In genomic region chr3:58568572-58569286, GRCh38 we compare ENCODE assay signal across 8 cellular contexts. TPM values are rescaled to one million over a fixed set of nuclear protein-coding genes. Genes with fewer than 3 reads are reported as not detected.
A peak's percentile ranks its signal among the peaks of the same experiment; 100 is the strongest.
DNase-seq lines count a peak whose midpoint lies in the region; ATAC-seq and TF ChIP-seq lines count a peak whose summit lies in the region.

No MANE protein-coding gene starts in this region.

- no peak overlapping the region for H2BK5ac ChIP-seq in mesenchymal stem cell (ENCODE audit: low read depth, low read length, poor library complexity, severe bottlenecking)

- H3K23ac ChIP-seq in mesenchymal stem cell (ENCODE audit: low read length in 2 of 2): no peak overlapping the region

- no peaks in the 10 kb centered on the region for H3K9me3 ChIP-seq in CD4-positive, alpha-beta T cell (ENCODE audit: control insufficient read depth, low read length)
- no peaks in the 10 kb centered on the region for H3K9me3 ChIP-seq in effector memory CD4-positive, alpha-beta T cell (ENCODE audit: control insufficient read depth, low read length)
- no peaks in the 10 kb centered on the region for H3K9me3 ChIP-seq in mesenchymal stem cell (ENCODE audit: control insufficient read depth, low read length)

- TF ChIP-seq CTCF in CD4-positive, alpha-beta T cell (IDR thresholded peaks at IDR 0.05): peak; percentile 97

- H3K14ac ChIP-seq in mesenchymal stem cell (ENCODE audit: low read length in 2 of 2): no peak overlapping the region

- peak; percentile 54 for ATAC-seq in CD4-positive, alpha-beta T cell (ENCODE audit: poor library complexity)
- peak; percentile 65 for ATAC-seq in activated CD8-positive, alpha-beta T cell treated with anti-CD3 and anti-CD28 coated beads, Interleukin-2, amount 10 ng/mL, durations not matched to agents 7 days and 5 days
- no peak for ATAC-seq in GM21447 (IDR thresholded peaks at IDR 0.05; ENCODE audit: unreplicated experiment)

- no peaks in the 10 kb centered on the region for H3K79me1 ChIP-seq in mesenchymal stem cell (replicated peaks; ENCODE audit: low read length, poor library complexity, severe bottlenecking)

- no peak overlapping the region for H2BK120ac ChIP-seq in mesenchymal stem cell (ENCODE audit: low read depth, low read length)

- WGBS in mesenchymal stem cell: 39% methylated on average over 16 of the region's 17 CpGs

- CTCF ChIA-PET in CD4-positive, alpha-beta T cell (lab: Charles Lee): interaction anchor here (1.4 to 2.2 kb wide), 3 partner anchors 12 to 62 kb away, joined by 5 to 7 read pairs (median 7); no protein-coding TSS in a partner anchor
- CTCF ChIA-PET in activated CD8-positive, alpha-beta T cell treated with anti-CD3 and anti-CD28 coated beads, Interleukin-2, amount 10 ng/mL, durations not matched to agents 7 days and 5 days (lab: Charles Lee): interaction anchor here (0.6 to 5.7 kb wide), 12 partner anchors 12 to 261 kb away, joined by 3 to 60 read pairs (median 3); no protein-coding TSS in a partner anchor

- no peaks in the 10 kb centered on the region for H3K36me3 Mint-ChIP-seq in CD4-positive, alpha-beta T cell (ENCODE audit: low read depth)
- H3K36me3 Mint-ChIP-seq in activated CD8-positive, alpha-beta T cell treated with anti-CD3 and anti-CD28 coated beads, Interleukin-2, amount 10 ng/mL, durations not matched to agents 7 days and 5 days (ENCODE audit: low read depth): no peaks in the 10 kb centered on the region

- H3K36me3 ChIP-seq in effector memory CD4-positive, alpha-beta T cell (ENCODE audit: control insufficient read depth, insufficient read depth, low read length): no peaks in the 10 kb centered on the region
- no peaks in the 10 kb centered on the region for H3K36me3 ChIP-seq in mesenchymal stem cell (ENCODE audit: control insufficient read depth in 1 of 2, insufficient read depth in 2 of 2, low read depth in 1 of 2, low read length in 2 of 2)

- no peak overlapping the region for H3K4me3 Mint-ChIP-seq in CD4-positive, alpha-beta T cell
- H3K4me3 Mint-ChIP-seq in activated CD8-positive, alpha-beta T cell treated with anti-CD3 and anti-CD28 coated beads, Interleukin-2, amount 10 ng/mL, durations not matched to agents 7 days and 5 days: no peak overlapping the region

- no peak overlapping the region for H3K4ac ChIP-seq in mesenchymal stem cell (ENCODE audit: low read depth in 1 of 2, low read length in 2 of 2)

- peak; percentile 39 to 78 (median 63) for DNase-seq in CD4-positive, alpha-beta T cell
- DNase-seq in H4 (ENCODE audit: low spot score) (peak; percentile 30), NCI-H69 (lab: John Stamatoyannopoulos, UW) (peak; percentile 53), mesenchymal stem cell (peak; percentile 62)
- peak; percentile 79 for DNase-seq in activated CD8-positive, alpha-beta T cell treated with anti-CD3 and anti-CD28 coated beads, Interleukin-2, amount 10 ng/mL, durations not matched to agents 7 days and 5 days
- peak; percentile 23 to 53 (median 23) for DNase-seq in effector memory CD4-positive, alpha-beta T cell
- peak; percentile 36 to 47 for DNase-seq in stimulated activated CD8-positive, alpha-beta memory T cell treated with anti-CD3 and anti-CD28 coated beads, Interleukin-15, amount 100 ng/mL, for 48 hours (ENCODE audit: low read depth in 2 of 2)

- H4K91ac ChIP-seq in mesenchymal stem cell (ENCODE audit: low read length): no peak overlapping the region

- H4K8ac ChIP-seq in mesenchymal stem cell (ENCODE audit: low read length): no peak overlapping the region

- POLR2A ChIA-PET in CD4-positive, alpha-beta T cell (lab: Charles Lee): no interaction called here
- POLR2A ChIA-PET in activated CD8-positive, alpha-beta T cell treated with anti-CD3 and anti-CD28 coated beads, Interleukin-2, amount 10 ng/mL, durations not matched to agents 7 days and 5 days (lab: Charles Lee): no interaction called here

- intact Hi-C loops in CD4-positive, alpha-beta T cell (cut with DNase I, micrococcal nuclease): loop anchor here in 1 of 2 experiments (5.0 kb wide), 1 partner anchor 484 kb away; the partner anchor contains the start of gene CFAP20DC

- no peak overlapping the region for H2BK12ac ChIP-seq in mesenchymal stem cell (ENCODE audit: low read length in 2 of 2)

- peak overlapping the region; percentile 12 for H3K9ac ChIP-seq in mesenchymal stem cell (ENCODE audit: low read length)

- H3K4me2 ChIP-seq in mesenchymal stem cell (ENCODE audit: low read length, poor library complexity, severe bottlenecking): no peak overlapping the region

- no peak overlapping the region for H2BK15ac ChIP-seq in mesenchymal stem cell (ENCODE audit: low read depth, poor library complexity, severe bottlenecking)

- peaks cover 3% of the 10 kb centered on the region for H3K4me1 ChIP-seq in effector memory CD4-positive, alpha-beta T cell (ENCODE audit: control insufficient read depth, insufficient read depth, low read length, poor library complexity, severe bottlenecking)
- peaks cover 3% of the 10 kb centered on the region for H3K4me1 ChIP-seq in mesenchymal stem cell (ENCODE audit: control insufficient read depth, insufficient read depth, low read depth, low read length)

- no peak overlapping the region for H3K27ac Mint-ChIP-seq in CD4-positive, alpha-beta T cell
- H3K27ac Mint-ChIP-seq in activated CD8-positive, alpha-beta T cell treated with anti-CD3 and anti-CD28 coated beads, Interleukin-2, amount 10 ng/mL, durations not matched to agents 7 days and 5 days: no peak overlapping the region

- H3K18ac ChIP-seq in mesenchymal stem cell (ENCODE audit: low read depth in 1 of 2, low read length in 2 of 2): no peak overlapping the region

- no peak overlapping the region for H3K27ac ChIP-seq in CD4-positive, alpha-beta T cell (ENCODE audit: low read depth, low read length)
- no peak overlapping the region for H3K27ac ChIP-seq in effector memory CD4-positive, alpha-beta T cell (ENCODE audit: insufficient read depth, low read length, poor library complexity, severe bottlenecking)
- no peak overlapping the region for H3K27ac ChIP-seq in mesenchymal stem cell (ENCODE audit: low read length, poor library complexity, severe bottlenecking)

- no peak overlapping the region for H2AFZ ChIP-seq in mesenchymal stem cell (ENCODE audit: low read depth, low read length)

- H3K4me1 Mint-ChIP-seq in CD4-positive, alpha-beta T cell (ENCODE audit: low read depth): peaks cover 6% of the 10 kb centered on the region
- H3K4me1 Mint-ChIP-seq in activated CD8-positive, alpha-beta T cell treated with anti-CD3 and anti-CD28 coated beads, Interleukin-2, amount 10 ng/mL, durations not matched to agents 7 days and 5 days (ENCODE audit: low read depth): peaks cover 4% of the 10 kb centered on the region

- H3K4me3 ChIP-seq in effector memory CD4-positive, alpha-beta T cell (ENCODE audit: insufficient read depth, low read depth, low read length, poor library complexity, severe bottlenecking): no peak overlapping the region
- H3K4me3 ChIP-seq in mesenchymal stem cell (ENCODE audit: insufficient read depth in 1 of 2, low read depth in 1 of 2, low read length in 2 of 2): no peak overlapping the region

- no peaks in the 10 kb centered on the region for H3K9me3 Mint-ChIP-seq in CD4-positive, alpha-beta T cell
- no peaks in the 10 kb centered on the region for H3K9me3 Mint-ChIP-seq in activated CD8-positive, alpha-beta T cell treated with anti-CD3 and anti-CD28 coated beads, Interleukin-2, amount 10 ng/mL, durations not matched to agents 7 days and 5 days (ENCODE audit: insufficient read depth)

- H3K27me3 ChIP-seq in CD4-positive, alpha-beta T cell (ENCODE audit: control insufficient read depth, insufficient read depth, low read length): no peaks in the 10 kb centered on the region
- H3K27me3 ChIP-seq in effector memory CD4-positive, alpha-beta T cell (replicated peaks; ENCODE audit: control insufficient read depth, insufficient read depth, low read length, poor library complexity, severe bottlenecking): no peaks in the 10 kb centered on the region
- no peaks in the 10 kb centered on the region for H3K27me3 ChIP-seq in mesenchymal stem cell (ENCODE audit: control insufficient read depth in 1 of 2, insufficient read depth in 1 of 2, low read length in 2 of 2)

- no peak overlapping the region for H2AK5ac ChIP-seq in mesenchymal stem cell (ENCODE audit: low read length, severe bottlenecking)

- no peaks in the 10 kb centered on the region for H3K27me3 Mint-ChIP-seq in CD4-positive, alpha-beta T cell
- H3K27me3 Mint-ChIP-seq in activated CD8-positive, alpha-beta T cell treated with anti-CD3 and anti-CD28 coated beads, Interleukin-2, amount 10 ng/mL, durations not matched to agents 7 days and 5 days (ENCODE audit: low read depth): peaks cover 3% of the 10 kb centered on the region

RNA-seq across cellular contexts. Expression of gene FAM107A, which starts 8.5 kb away (rescaled TPM):
- not detected for total RNA-seq in CD4-positive, alpha-beta T cell
- not detected in 2 replicates for total RNA-seq in H4 (2014; rRNA removed; shearing (Covaris generic))
- not detected for total RNA-seq in activated CD8-positive, alpha-beta T cell treated with anti-CD3 and anti-CD28 coated beads, Interleukin-2, amount 10 ng/mL, durations not matched to agents 7 days and 5 days
- polyA plus RNA-seq in mesenchymal stem cell (2013, experiment 1 of 2): not detected
- polyA plus RNA-seq in mesenchymal stem cell (2013, experiment 2 of 2): not detected

RNA-seq across cellular contexts. Expression of gene ACOX2, which starts 31.7 kb away (rescaled TPM):
- total RNA-seq in CD4-positive, alpha-beta T cell: not detected
- total RNA-seq in H4 (2014; rRNA removed; shearing (Covaris generic)): 3.8 and 5.7 TPM in 2 replicates
- total RNA-seq in activated CD8-positive, alpha-beta T cell treated with anti-CD3 and anti-CD28 coated beads, Interleukin-2, amount 10 ng/mL, durations not matched to agents 7 days and 5 days: not detected
- polyA plus RNA-seq in mesenchymal stem cell (2013, experiment 1 of 2): 3.2 TPM
- polyA plus RNA-seq in mesenchymal stem cell (2013, experiment 2 of 2): 3.6 TPM

Comparison
In these comparisons a context has a peak if more than half of its experiments do, and no peak if none do; other contexts are left out.
1. DNase-seq: peak in every context shown above with its lines; median percentile 79 in activated CD8-positive, alpha-beta T cell treated with anti-CD3 and anti-CD28 coated beads, Interleukin-2, amount 10 ng/mL, durations not matched to agents 7 days and 5 days; 63 in CD4-positive, alpha-beta T cell; 62 in mesenchymal stem cell; 53 in NCI-H69; 42 in stimulated activated CD8-positive, alpha-beta memory T cell treated with anti-CD3 and anti-CD28 coated beads, Interleukin-15, amount 100 ng/mL, for 48 hours; 30 in H4; 23 in effector memory CD4-positive, alpha-beta T cell.